9 cellular contexts compared by ENCODE assay signal in genomic region chr6:159983641-159984080, GRCh38. TPM values are rescaled to one million over a fixed set of nuclear protein-coding genes. Genes with fewer than 3 reads are reported as not detected.
A peak's percentile ranks its signal among the peaks of the same experiment; 100 is the strongest.
DNase-seq lines count a peak whose midpoint lies in the region; TF ChIP-seq lines count a peak whose summit lies in the region.
"Had no signal": no experiment of that assay in that cellular context is flagged by ENCODE, and none has a peak within 500 bp of the region (broad histone marks: within the 10 kb centered on the region; RNA-seq: fewer than 3 reads in every experiment).

No MANE protein-coding gene starts in this region.

- POLR2A ChIA-PET in SK-N-SH (lab: Yijun Ruan, JAX): no interaction called here

- H3K4me1 ChIP-seq in SK-N-SH (ENCODE audit: control insufficient read depth in 1 of 2, insufficient read depth in 2 of 2, low read depth in 1 of 2, low read length in 1 of 2) (peaks cover 25 to 42% of the 10 kb centered on the region in 2 experiments), fibroblast of lung (ENCODE audit: control insufficient read depth, extremely low read depth, insufficient read depth, low read length) (peaks cover 33% of the 10 kb centered on the region), skeletal muscle satellite cell (ENCODE audit: control insufficient read depth, insufficient read depth, low read length) (peaks cover 67% of the 10 kb centered on the region)

- no peak for TF ChIP-seq EP300 in SK-N-SH (IDR thresholded peaks at IDR 0.05; ENCODE audit: borderline replicate concordance in 1 of 2, low read depth in 1 of 2, low read length in 1 of 2)

- H3K79me2 ChIP-seq in SK-N-SH (ENCODE audit: insufficient read depth) (peaks cover 99% of the 10 kb centered on the region), fibroblast of lung (ENCODE audit: control insufficient read depth, insufficient read depth, low read length) (peaks cover 90% of the 10 kb centered on the region)

- no peaks in the 10 kb centered on the region for H3K9me2 ChIP-seq in SK-N-SH

- H3K36me3 Mint-ChIP-seq in T-helper 1 cell treated with Interleukin-12 subunit alpha and Interleukin-12 subunit beta and Interleukin-4 antibody, amounts not matched to agents 30 μg/mL and 1 μg/mL, for 36 hours (ENCODE audit: low read depth): peaks cover 4% of the 10 kb centered on the region

- 86% methylated on average over 2 of the region's 2 CpGs for WGBS in SK-N-SH (ENCODE audit: low lambda C conversion rate)

- H3K9ac ChIP-seq in SK-N-SH: peak overlapping the region; percentile 12; the same call in 1 of the 2 replicates
- H3K9ac ChIP-seq in fibroblast of lung (ENCODE audit: insufficient read depth, low read length): no peak overlapping the region
- H3K9ac ChIP-seq in skeletal muscle satellite cell (ENCODE audit: low read depth, low read length): peak overlapping the region; percentile 0

- peak overlapping the region; percentile 72 for H3K27ac Mint-ChIP-seq in T-helper 1 cell treated with Interleukin-12 subunit alpha and Interleukin-12 subunit beta and Interleukin-4 antibody, amounts not matched to agents 30 μg/mL and 1 μg/mL, for 36 hours

- H3K27me3 ChIP-seq in SK-N-SH (ENCODE audit: insufficient read depth) (no peaks in the 10 kb centered on the region), fibroblast of lung (ENCODE audit: control insufficient read depth, insufficient read depth, low read length) (no peaks in the 10 kb centered on the region), skeletal muscle satellite cell (ENCODE audit: control insufficient read depth, insufficient read depth, low read length) (no peaks in the 10 kb centered on the region)

- H2AFZ ChIP-seq in SK-N-SH (ENCODE audit: low read depth): no peak overlapping the region
- H2AFZ ChIP-seq in fibroblast of lung (ENCODE audit: low read length): no peak overlapping the region

- DNase-seq in T-helper 1 cell (no peak), SK-N-SH (no peak), fibroblast of lung (ENCODE audit: low read depth in 2 of 2) (peak in 1 of 2 donors; percentile 52), C1 segment of cervical spinal cord (lab: John Stamatoyannopoulos, UW) (no peak), HCEC 1CT (no peak), activated gamma-delta T cell treated with Interleukin-2 at 50 U/mL for 16 hours (no peak)

- H3K27ac ChIP-seq in SK-N-SH (ENCODE audit: low read depth in 2 of 2, low read length in 1 of 2) (peak overlapping the region in 1 of 2 experiments; percentile 45; a peak in 2 of 4 replicates), fibroblast of lung (ENCODE audit: insufficient read depth, low read length) (peak overlapping the region; percentile 57)
- H3K27ac ChIP-seq: thoracic aorta had no signal

- H3K4me2 ChIP-seq in SK-N-SH (peak overlapping the region; percentile 51), fibroblast of lung (ENCODE audit: extremely low read depth, insufficient read depth, low read length) (peak overlapping the region; percentile 44), skeletal muscle satellite cell (ENCODE audit: low read length) (peak overlapping the region; percentile 61)

- peaks cover 7% of the 10 kb centered on the region for H3F3A ChIP-seq in SK-N-SH (replicated peaks; ENCODE audit: insufficient read depth)

- no peaks in the 10 kb centered on the region for H3K9me3 Mint-ChIP-seq in T-helper 1 cell treated with Interleukin-12 subunit alpha and Interleukin-12 subunit beta and Interleukin-4 antibody, amounts not matched to agents 30 μg/mL and 1 μg/mL, for 36 hours

- H3K36me3 ChIP-seq in SK-N-SH (replicated peaks in 1 of 2; ENCODE audit: control insufficient read depth in 1 of 2, insufficient read depth in 2 of 2, low read length in 1 of 2): no peaks in the 10 kb centered on the region
- H3K36me3 ChIP-seq in fibroblast of lung (ENCODE audit: control insufficient read depth, insufficient read depth, low read length): no peaks in the 10 kb centered on the region
- H3K36me3 ChIP-seq in skeletal muscle satellite cell (ENCODE audit: insufficient read depth, low read length): no peaks in the 10 kb centered on the region
- H3K36me3 ChIP-seq: thoracic aorta had no signal

- no peak for TF ChIP-seq RAD21 in SK-N-SH (IDR thresholded peaks at IDR 0.05; ENCODE audit: low read length)

- peaks cover 69% of the 10 kb centered on the region for H3K4me1 Mint-ChIP-seq in T-helper 1 cell treated with Interleukin-12 subunit alpha and Interleukin-12 subunit beta and Interleukin-4 antibody, amounts not matched to agents 30 μg/mL and 1 μg/mL, for 36 hours (ENCODE audit: low read depth)

- H4K20me1 ChIP-seq in SK-N-SH (ENCODE audit: insufficient read depth): peaks cover 72% of the 10 kb centered on the region
- H4K20me1 ChIP-seq in fibroblast of lung (ENCODE audit: control insufficient read depth, extremely low read depth, insufficient read depth, low read length): no peaks in the 10 kb centered on the region

- H3K4me3 Mint-ChIP-seq in T-helper 1 cell treated with Interleukin-12 subunit alpha and Interleukin-12 subunit beta and Interleukin-4 antibody, amounts not matched to agents 30 μg/mL and 1 μg/mL, for 36 hours: peak overlapping the region; percentile 41

- no peak overlapping the region for H3K4me3 ChIP-seq in SK-N-SH (ENCODE audit: low read depth in 2 of 2, low read length in 1 of 2)
- no peak overlapping the region for H3K4me3 ChIP-seq in fibroblast of lung (replicated peaks in 1 of 4; ENCODE audit: control extremely low read depth in 1 of 4, insufficient read depth in 1 of 4, low read depth in 3 of 4, low read length in 4 of 4)
- H3K4me3 ChIP-seq in skeletal muscle satellite cell (ENCODE audit: low read length): no peak overlapping the region
- H3K4me3 ChIP-seq: thoracic aorta had no signal

- no peaks in the 10 kb centered on the region for H3K27me3 Mint-ChIP-seq in T-helper 1 cell treated with Interleukin-12 subunit alpha and Interleukin-12 subunit beta and Interleukin-4 antibody, amounts not matched to agents 30 μg/mL and 1 μg/mL, for 36 hours (ENCODE audit: low read depth)

- TF ChIP-seq CTCF in SK-N-SH (IDR thresholded peaks at IDR 0.05) (no peak), fibroblast of lung (conservative IDR thresholded peaks at IDR 0.05 in 1 of 2, IDR thresholded peaks at IDR 0.05 in 1 of 2; ENCODE audit: low read depth in 1 of 2, low read length in 2 of 2) (no peak)

- CTCF ChIA-PET in SK-N-SH (lab: Yijun Ruan, JAX): interaction anchor here (0.9 to 1.1 kb wide), 2 partner anchors 10 to 105 kb away, joined by 3 read pairs; no protein-coding TSS in a partner anchor

- H3K9me3 ChIP-seq in SK-N-SH (no peaks in the 10 kb centered on the region), fibroblast of lung (ENCODE audit: control insufficient read depth, insufficient read depth, low read depth, low read length) (no peaks in the 10 kb centered on the region), skeletal muscle satellite cell (replicated peaks; ENCODE audit: low read length) (no peaks in the 10 kb centered on the region)
- H3K9me3 ChIP-seq: thoracic aorta had no signal

TF ChIP-seq in SK-N-SH, 30 proteins besides CTCF, POLR2A, EP300 and RAD21:
- TF ChIP-seq NFIC (IDR thresholded peaks at IDR 0.05; ENCODE audit: borderline replicate concordance) (no peak), POLR2AphosphoS5 (IDR thresholded peaks at IDR 0.05; ENCODE audit: low read depth, low read length) (no peak), TCF12 (IDR thresholded peaks at IDR 0.05) (no peak)
- TF ChIP-seq, protein P1, sequence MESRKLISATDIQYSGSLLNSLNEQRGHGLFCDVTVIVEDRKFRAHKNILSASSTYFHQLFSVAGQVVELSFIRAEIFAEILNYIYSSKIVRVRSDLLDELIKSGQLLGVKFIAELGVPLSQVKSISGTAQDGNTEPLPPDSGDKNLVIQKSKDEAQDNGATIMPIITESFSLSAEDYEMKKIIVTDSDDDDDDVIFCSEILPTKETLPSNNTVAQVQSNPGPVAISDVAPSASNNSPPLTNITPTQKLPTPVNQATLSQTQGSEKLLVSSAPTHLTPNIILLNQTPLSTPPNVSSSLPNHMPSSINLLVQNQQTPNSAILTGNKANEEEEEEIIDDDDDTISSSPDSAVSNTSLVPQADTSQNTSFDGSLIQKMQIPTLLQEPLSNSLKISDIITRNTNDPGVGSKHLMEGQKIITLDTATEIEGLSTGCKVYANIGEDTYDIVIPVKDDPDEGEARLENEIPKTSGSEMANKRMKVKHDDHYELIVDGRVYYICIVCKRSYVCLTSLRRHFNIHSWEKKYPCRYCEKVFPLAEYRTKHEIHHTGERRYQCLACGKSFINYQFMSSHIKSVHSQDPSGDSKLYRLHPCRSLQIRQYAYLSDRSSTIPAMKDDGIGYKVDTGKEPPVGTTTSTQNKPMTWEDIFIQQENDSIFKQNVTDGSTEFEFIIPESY (IDR thresholded peaks at IDR 0.05; ENCODE audit: borderline replicate concordance, low read depth): no peak

RNA-seq across cellular contexts. Expression of gene IGF2R, which starts 14.8 kb away (rescaled TPM):
- 25.7 and 45.0 TPM in 2 replicates for polyA plus RNA-seq in SK-N-SH (2012; rRNA removed)
- 34.7 and 43.1 TPM in 2 replicates for polyA plus RNA-seq in SK-N-SH (2012; cell fraction: cytosol; rRNA removed)
- 52.3 and 71.0 TPM in 2 replicates for polyA plus RNA-seq in SK-N-SH (2012; cell fraction: nucleus; rRNA removed)
- 233 and 300 TPM in 2 replicates for total RNA-seq in fibroblast of lung
- 37.6 and 48.5 TPM in 2 replicates for polyA plus RNA-seq in fibroblast of lung
- 74.0 and 84.4 TPM in 2 replicates for polyA plus RNA-seq in fibroblast of lung (2012)
- 166 and 254 TPM in 2 replicates for polyA minus RNA-seq in fibroblast of lung (ENCODE audit: low replicate concordance)
- 86.5 and 116 TPM in 2 replicates for total RNA-seq in skeletal muscle satellite cell (2012; rRNA removed)
